ENCODE assay signal across 2 cellular contexts in the genomic region with DNA sequence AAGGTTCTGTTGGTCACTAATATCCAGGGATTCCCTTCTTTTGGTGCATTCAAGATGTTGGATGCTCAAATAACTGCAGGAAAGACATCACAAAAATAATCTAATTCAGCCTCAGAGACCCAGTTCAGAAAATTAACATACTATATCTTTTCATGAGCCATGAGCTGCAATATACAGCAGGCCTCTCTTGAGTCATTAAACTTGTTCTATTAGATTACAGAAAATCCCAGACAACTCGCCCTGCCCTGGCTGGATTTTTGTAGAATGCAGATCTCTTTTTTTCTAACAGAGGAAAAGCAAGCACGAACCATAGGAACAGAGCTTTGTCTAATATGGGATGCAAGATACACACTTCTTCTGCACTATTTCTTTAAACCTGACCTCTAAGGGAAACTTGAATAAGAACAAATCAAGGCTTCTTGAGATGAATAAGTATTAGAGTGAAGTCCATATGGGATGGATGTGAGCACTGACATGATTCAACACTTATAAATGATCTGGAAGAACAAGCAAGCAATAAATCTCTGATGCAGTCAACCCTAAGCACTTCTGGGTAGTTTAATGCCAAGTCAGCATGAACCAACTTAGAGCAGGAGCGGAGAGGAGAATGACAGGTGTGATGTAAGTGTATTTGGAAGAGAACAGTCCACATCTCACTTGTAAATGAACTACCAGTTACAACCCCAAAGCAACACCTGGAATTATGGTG.
A peak's percentile ranks its signal among the peaks of the same experiment; 100 is the strongest.
TF ChIP-seq lines count a peak whose summit lies in the region.

No MANE protein-coding gene starts in this region.

TF ChIP-seq in SK-N-SH, 30 proteins besides CTCF, POLR2A, EP300 and RAD21:
- no peak for TF ChIP-seq GATA2 (CRISPR knock-in tag; IDR thresholded peaks at IDR 0.05)
- TF ChIP-seq CHD2 (IDR thresholded peaks at IDR 0.05; ENCODE audit: low read length, partially characterized antibody): peak; percentile 34
- TF ChIP-seq RCOR1 (IDR thresholded peaks at IDR 0.05; ENCODE audit: low read length): peak; percentile 58; the same call in 1 of the 2 replicates
- no peak for TF ChIP-seq NFIC (IDR thresholded peaks at IDR 0.05; ENCODE audit: borderline replicate concordance)
- TF ChIP-seq FOXM1 (IDR thresholded peaks at IDR 0.05; ENCODE audit: low read depth): no peak

TF ChIP-seq in GM23338, 12 proteins besides CTCF, POLR2A, EP300 and RAD21:
- TF ChIP-seq ZNF331 (CRISPR knock-in tag; IDR thresholded peaks at IDR 0.05; ENCODE audit: low read depth) (no peak), CREB1 (CRISPR knock-in tag; IDR thresholded peaks at IDR 0.05; ENCODE audit: low read depth) (no peak), ZNF114 (CRISPR knock-in tag; IDR thresholded peaks at IDR 0.05) (no peak), JUNB (IDR thresholded peaks at IDR 0.05; ENCODE audit: unreplicated experiment) (no peak), EZH2phosphoT487 (IDR thresholded peaks at IDR 0.05; ENCODE audit: unreplicated experiment) (no peak), POLR2AphosphoS5 (IDR thresholded peaks at IDR 0.05; ENCODE audit: low read depth) (no peak), STAT1 (IDR thresholded peaks at IDR 0.05; ENCODE audit: unreplicated experiment) (no peak), NANOG (IDR thresholded peaks at IDR 0.05; ENCODE audit: borderline replicate concordance) (no peak), EZH2 (IDR thresholded peaks at IDR 0.05; ENCODE audit: low read depth, unreplicated experiment) (no peak)
- TF ChIP-seq, protein P1, sequence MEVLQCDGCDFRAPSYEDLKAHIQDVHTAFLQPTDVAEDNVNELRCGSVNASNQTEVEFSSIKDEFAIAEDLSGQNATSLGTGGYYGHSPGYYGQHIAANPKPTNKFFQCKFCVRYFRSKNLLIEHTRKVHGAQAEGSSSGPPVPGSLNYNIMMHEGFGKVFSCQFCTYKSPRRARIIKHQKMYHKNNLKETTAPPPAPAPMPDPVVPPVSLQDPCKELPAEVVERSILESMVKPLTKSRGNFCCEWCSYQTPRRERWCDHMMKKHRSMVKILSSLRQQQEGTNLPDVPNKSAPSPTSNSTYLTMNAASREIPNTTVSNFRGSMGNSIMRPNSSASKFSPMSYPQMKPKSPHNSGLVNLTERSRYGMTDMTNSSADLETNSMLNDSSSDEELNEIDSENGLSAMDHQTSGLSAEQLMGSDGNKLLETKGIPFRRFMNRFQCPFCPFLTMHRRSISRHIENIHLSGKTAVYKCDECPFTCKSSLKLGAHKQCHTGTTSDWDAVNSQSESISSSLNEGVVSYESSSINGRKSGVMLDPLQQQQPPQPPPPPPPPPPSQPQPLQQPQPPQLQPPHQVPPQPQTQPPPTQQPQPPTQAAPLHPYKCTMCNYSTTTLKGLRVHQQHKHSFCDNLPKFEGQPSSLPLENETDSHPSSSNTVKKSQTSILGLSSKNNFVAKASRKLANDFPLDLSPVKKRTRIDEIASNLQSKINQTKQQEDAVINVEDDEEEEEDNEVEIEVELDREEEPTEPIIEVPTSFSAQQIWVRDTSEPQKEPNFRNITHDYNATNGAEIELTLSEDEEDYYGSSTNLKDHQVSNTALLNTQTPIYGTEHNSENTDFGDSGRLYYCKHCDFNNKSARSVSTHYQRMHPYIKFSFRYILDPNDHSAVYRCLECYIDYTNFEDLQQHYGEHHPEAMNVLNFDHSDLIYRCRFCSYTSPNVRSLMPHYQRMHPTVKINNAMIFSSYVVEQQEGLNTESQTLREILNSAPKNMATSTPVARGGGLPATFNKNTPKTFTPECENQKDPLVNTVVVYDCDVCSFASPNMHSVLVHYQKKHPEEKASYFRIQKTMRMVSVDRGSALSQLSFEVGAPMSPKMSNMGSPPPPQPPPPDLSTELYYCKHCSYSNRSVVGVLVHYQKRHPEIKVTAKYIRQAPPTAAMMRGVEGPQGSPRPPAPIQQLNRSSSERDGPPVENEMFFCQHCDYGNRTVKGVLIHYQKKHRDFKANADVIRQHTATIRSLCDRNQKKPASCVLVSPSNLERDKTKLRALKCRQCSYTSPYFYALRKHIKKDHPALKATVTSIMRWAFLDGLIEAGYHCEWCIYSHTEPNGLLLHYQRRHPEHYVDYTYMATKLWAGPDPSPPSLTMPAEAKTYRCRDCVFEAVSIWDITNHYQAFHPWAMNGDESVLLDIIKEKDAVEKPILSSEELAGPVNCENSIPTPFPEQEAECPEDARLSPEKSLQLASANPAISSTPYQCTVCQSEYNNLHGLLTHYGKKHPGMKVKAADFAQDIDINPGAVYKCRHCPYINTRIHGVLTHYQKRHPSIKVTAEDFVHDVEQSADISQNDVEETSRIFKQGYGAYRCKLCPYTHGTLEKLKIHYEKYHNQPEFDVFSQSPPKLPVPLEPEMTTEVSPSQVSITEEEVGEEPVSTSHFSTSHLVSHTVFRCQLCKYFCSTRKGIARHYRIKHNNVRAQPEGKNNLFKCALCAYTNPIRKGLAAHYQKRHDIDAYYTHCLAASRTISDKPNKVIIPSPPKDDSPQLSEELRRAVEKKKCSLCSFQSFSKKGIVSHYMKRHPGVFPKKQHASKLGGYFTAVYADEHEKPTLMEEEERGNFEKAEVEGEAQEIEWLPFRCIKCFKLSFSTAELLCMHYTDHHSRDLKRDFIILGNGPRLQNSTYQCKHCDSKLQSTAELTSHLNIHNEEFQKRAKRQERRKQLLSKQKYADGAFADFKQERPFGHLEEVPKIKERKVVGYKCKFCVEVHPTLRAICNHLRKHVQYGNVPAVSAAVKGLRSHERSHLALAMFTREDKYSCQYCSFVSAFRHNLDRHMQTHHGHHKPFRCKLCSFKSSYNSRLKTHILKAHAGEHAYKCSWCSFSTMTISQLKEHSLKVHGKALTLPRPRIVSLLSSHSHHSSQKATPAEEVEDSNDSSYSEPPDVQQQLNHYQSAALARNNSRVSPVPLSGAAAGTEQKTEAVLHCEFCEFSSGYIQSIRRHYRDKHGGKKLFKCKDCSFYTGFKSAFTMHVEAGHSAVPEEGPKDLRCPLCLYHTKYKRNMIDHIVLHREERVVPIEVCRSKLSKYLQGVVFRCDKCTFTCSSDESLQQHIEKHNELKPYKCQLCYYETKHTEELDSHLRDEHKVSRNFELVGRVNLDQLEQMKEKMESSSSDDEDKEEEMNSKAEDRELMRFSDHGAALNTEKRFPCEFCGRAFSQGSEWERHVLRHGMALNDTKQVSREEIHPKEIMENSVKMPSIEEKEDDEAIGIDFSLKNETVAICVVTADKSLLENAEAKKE (CRISPR knock-in tag; IDR thresholded peaks at IDR 0.05): no peak
- TF ChIP-seq, protein P2, sequence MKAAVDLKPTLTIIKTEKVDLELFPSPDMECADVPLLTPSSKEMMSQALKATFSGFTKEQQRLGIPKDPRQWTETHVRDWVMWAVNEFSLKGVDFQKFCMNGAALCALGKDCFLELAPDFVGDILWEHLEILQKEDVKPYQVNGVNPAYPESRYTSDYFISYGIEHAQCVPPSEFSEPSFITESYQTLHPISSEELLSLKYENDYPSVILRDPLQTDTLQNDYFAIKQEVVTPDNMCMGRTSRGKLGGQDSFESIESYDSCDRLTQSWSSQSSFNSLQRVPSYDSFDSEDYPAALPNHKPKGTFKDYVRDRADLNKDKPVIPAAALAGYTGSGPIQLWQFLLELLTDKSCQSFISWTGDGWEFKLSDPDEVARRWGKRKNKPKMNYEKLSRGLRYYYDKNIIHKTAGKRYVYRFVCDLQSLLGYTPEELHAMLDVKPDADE (IDR thresholded peaks at IDR 0.05): no peak
- TF ChIP-seq, protein P3, sequence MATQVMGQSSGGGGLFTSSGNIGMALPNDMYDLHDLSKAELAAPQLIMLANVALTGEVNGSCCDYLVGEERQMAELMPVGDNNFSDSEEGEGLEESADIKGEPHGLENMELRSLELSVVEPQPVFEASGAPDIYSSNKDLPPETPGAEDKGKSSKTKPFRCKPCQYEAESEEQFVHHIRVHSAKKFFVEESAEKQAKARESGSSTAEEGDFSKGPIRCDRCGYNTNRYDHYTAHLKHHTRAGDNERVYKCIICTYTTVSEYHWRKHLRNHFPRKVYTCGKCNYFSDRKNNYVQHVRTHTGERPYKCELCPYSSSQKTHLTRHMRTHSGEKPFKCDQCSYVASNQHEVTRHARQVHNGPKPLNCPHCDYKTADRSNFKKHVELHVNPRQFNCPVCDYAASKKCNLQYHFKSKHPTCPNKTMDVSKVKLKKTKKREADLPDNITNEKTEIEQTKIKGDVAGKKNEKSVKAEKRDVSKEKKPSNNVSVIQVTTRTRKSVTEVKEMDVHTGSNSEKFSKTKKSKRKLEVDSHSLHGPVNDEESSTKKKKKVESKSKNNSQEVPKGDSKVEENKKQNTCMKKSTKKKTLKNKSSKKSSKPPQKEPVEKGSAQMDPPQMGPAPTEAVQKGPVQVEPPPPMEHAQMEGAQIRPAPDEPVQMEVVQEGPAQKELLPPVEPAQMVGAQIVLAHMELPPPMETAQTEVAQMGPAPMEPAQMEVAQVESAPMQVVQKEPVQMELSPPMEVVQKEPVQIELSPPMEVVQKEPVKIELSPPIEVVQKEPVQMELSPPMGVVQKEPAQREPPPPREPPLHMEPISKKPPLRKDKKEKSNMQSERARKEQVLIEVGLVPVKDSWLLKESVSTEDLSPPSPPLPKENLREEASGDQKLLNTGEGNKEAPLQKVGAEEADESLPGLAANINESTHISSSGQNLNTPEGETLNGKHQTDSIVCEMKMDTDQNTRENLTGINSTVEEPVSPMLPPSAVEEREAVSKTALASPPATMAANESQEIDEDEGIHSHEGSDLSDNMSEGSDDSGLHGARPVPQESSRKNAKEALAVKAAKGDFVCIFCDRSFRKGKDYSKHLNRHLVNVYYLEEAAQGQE (IDR thresholded peaks at IDR 0.05; ENCODE audit: unreplicated experiment): no peak
